1 cellular context compared by ENCODE assay signal in the genomic region with DNA sequence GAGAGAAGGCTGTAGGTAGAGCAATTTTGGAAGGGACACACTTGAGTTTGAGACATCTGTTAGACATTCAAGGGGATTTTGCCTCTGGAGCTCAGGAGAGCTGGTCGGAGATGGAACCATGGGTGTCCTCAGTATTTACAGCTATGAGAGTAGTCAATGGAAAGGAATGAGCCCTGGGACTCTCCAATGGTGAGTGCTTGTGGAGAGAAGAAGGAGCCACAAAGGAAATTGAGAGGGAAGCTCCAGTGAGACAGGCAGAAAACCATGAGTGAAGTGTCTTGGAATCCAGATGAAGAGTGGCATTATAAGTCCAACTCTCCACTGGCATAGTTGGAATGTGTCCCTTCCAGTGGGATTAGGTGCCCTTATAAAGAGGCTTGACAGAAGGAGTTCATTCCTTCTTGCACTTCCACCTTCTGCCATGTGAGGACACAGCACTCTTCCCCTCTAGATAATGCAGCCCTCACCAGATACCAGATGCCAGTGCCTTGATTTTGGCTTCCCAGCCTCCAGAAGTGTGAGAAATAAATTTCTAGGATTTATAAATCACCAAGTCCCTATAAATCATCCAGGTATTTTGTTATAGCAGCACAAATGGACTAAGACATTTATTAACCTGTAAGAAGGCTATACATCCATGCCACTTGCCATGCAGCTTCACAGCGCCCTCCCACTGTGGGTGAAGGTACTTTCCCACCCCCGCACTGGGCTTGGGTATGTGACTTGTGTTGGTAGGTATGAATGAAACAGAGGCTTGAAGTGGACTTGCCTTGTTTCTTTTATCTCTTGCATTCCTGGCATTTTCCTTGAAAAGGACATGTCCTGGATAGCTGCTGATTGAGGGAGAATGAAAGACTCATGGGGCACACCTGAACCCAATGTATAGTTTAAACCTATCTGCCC.
A peak's percentile ranks its signal among the peaks of the same experiment; 100 is the strongest.
TF ChIP-seq lines count a peak whose summit lies in the region.

No MANE protein-coding gene starts in this region.

TF ChIP-seq in HCT116, 20 proteins besides CTCF, POLR2A, EP300 and RAD21:
- TF ChIP-seq ZBTB33 (IDR thresholded peaks at IDR 0.05; ENCODE audit: extremely low read depth, insufficient replicate concordance, low read length) (no peak), EGR1 (IDR thresholded peaks at IDR 0.05; ENCODE audit: low read depth) (peak; percentile 55), YY1 (IDR thresholded peaks at IDR 0.05; ENCODE audit: extremely low read depth, insufficient replicate concordance, low read depth, low read length) (no peak)
